ENCODE assay signal across 8 cellular contexts in genomic region chr5:8457187-8458037, GRCh38.
DNase-seq lines count a peak whose midpoint lies in the region; ATAC-seq and TF ChIP-seq lines count a peak whose summit lies in the region.

No MANE protein-coding gene starts in this region.

- DNase-seq in G401 (ENCODE audit: low spot score) (peak; percentile 88), NCI-H2029 treated with DMSO at 0.1 percent for 48 hours (lab: John Stamatoyannopoulos, UW) (peak; percentile 78), dorsolateral prefrontal cortex (peak; percentile 70 to 91 (median 85)), lower lobe of right lung (peak; percentile 93)
- DNase-seq in activated CD4-positive, alpha-beta memory T cell treated with anti-CD3 and anti-CD28 coated beads for 36 hours = peak; percentile 83
- peak; percentile 64 for DNase-seq in stimulated activated CD8-positive, alpha-beta memory T cell treated with anti-CD3 and anti-CD28 coated beads, Interleukin-12 subunit alpha, Interleukin-12 subunit beta, amount 100 ng/mL, for 24 hours (ENCODE audit: extremely low read depth)

- peak in 8 of 56 donors; percentile 7 to 44 (median 19) for TF ChIP-seq CTCF in dorsolateral prefrontal cortex (IDR thresholded peaks at IDR 0.05 in 54 of 56, conservative IDR thresholded peaks at IDR 0.05 in 2 of 56; ENCODE audit: low read depth in 1 of 56, partially characterized antibody in 56 of 56)
- no peak for TF ChIP-seq CTCF in lower lobe of right lung (IDR thresholded peaks at IDR 0.05)

- H3K27ac ChIP-seq in dorsolateral prefrontal cortex (peak overlapping the region; percentile 14 to 93 (median 83)), lower lobe of right lung (peak overlapping the region; percentile 81)

- POLR2A ChIA-PET in activated CD4-positive, alpha-beta memory T cell treated with anti-CD3 and anti-CD28 coated beads for 36 hours (lab: Charles Lee) = no interaction called here

- ATAC-seq in HG02642 (IDR thresholded peaks at IDR 0.05; ENCODE audit: poor library complexity, unreplicated experiment) = peak; percentile 95
- ATAC-seq in lower lobe of right lung = peak; percentile 99
- ATAC-seq in GM18861 (IDR thresholded peaks at IDR 0.05; ENCODE audit: unreplicated experiment) = no peak

- H3K36me3 ChIP-seq in lower lobe of right lung = peaks cover 5% of the 10 kb centered on the region

- H3K27ac Mint-ChIP-seq in activated CD4-positive, alpha-beta memory T cell treated with anti-CD3 and anti-CD28 coated beads for 36 hours = peak overlapping the region; percentile 56

- no peaks in the 10 kb centered on the region for H3K27me3 Mint-ChIP-seq in activated CD4-positive, alpha-beta memory T cell treated with anti-CD3 and anti-CD28 coated beads for 36 hours

- H3K9me3 ChIP-seq in lower lobe of right lung = no peaks in the 10 kb centered on the region

- peaks cover 3% of the 10 kb centered on the region for H3K4me1 Mint-ChIP-seq in activated CD4-positive, alpha-beta memory T cell treated with anti-CD3 and anti-CD28 coated beads for 36 hours (ENCODE audit: low read depth)

- in situ Hi-C loops in G401 (cut with HindIII; ENCODE audit: low sequenced_read_pairs) = no loop called here

- peak overlapping the region; percentile 19 to 92 (median 75) for H3K4me3 ChIP-seq in dorsolateral prefrontal cortex
- H3K4me3 ChIP-seq in lower lobe of right lung = peak overlapping the region; percentile 82

- H3K36me3 Mint-ChIP-seq in activated CD4-positive, alpha-beta memory T cell treated with anti-CD3 and anti-CD28 coated beads for 36 hours = no peaks in the 10 kb centered on the region

- no peaks in the 10 kb centered on the region for H3K4me1 ChIP-seq in lower lobe of right lung

- intact Hi-C loops in activated CD4-positive, alpha-beta memory T cell treated with anti-CD3 and anti-CD28 coated beads for 36 hours (cut with micrococcal nuclease) = loop anchor here (10.0 kb wide), 1 partner anchor 583 kb away; no protein-coding TSS in a partner anchor
- intact Hi-C loops in dorsolateral prefrontal cortex (cut with DNase I) (no loop called here), lower lobe of right lung (cut with DNase I) (no loop called here)

- H3K9me3 Mint-ChIP-seq in activated CD4-positive, alpha-beta memory T cell treated with anti-CD3 and anti-CD28 coated beads for 36 hours = peaks cover 5% of the 10 kb centered on the region

- H3K4me3 Mint-ChIP-seq in activated CD4-positive, alpha-beta memory T cell treated with anti-CD3 and anti-CD28 coated beads for 36 hours = peak overlapping the region; percentile 75

- H3K27me3 ChIP-seq in dorsolateral prefrontal cortex (no peaks in the 10 kb centered on the region), lower lobe of right lung (ENCODE audit: low read depth) (no peaks in the 10 kb centered on the region)

- CTCF ChIA-PET in activated CD4-positive, alpha-beta memory T cell treated with anti-CD3 and anti-CD28 coated beads for 36 hours (lab: Charles Lee) = no interaction called here
